In the genomic region with DNA sequence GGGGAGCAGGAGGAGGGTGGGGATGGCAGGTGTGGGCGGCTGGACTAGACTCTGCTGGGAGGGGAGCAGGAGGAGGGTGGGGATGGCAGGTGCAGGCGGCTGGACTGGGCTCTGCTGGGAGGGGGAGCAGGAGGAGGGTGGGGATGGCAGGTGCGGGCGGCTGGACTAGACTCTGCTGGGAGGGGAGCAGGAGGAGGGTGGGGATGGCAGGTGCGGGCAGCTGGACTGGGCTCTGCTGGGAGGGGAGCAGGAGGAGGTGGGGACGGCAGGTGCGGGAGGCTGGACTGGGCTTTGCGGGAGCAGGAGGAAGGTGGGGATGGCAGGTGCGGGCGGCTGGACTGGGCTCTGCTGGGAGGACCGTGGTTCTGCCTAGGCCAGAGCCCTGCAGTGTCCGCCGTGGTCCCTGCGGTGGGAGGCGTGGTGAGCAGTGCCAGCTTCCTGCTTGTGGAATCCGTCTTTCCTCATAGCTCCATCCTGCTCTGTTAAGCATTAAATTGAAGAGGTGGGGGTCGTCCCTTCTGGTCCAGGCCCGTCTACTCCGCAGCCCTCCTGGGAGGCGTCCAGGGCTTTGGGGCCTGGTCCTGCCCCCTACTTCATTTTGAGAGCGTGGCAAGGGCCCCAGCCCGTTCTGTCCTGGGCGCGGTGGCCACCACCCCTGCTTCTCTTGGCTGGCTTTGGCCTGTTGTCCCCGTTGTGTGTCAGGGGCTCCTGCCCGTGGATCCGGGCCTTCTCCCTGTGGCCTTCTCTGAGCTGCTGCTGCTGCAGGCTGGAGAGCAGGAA, we compare ENCODE assay signal across 10 cellular contexts. TPM values are rescaled to one million over a fixed set of nuclear protein-coding genes. Genes with fewer than 3 reads are reported as not detected.
DNase-seq lines count a peak whose midpoint lies in the region; ATAC-seq, FAIRE-seq and TF ChIP-seq lines count a peak whose summit lies in the region.
"Had no signal": no experiment of that assay in that cellular context is flagged by ENCODE, and none has a peak within 500 bp of the region (broad histone marks: within the 10 kb centered on the region; RNA-seq: fewer than 3 reads in every experiment).

No MANE protein-coding gene starts in this region.

- ATAC-seq in HepG2 (no peak), right lobe of liver (no peak), HG03457 (IDR thresholded peaks at IDR 0.05; ENCODE audit: unreplicated experiment) (no peak)

- H3K36me3 ChIP-seq in HepG2 (replicated peaks in 1 of 2; ENCODE audit: control insufficient read depth in 1 of 2, insufficient read depth in 2 of 2, low read length in 2 of 2) (no peaks in the 10 kb centered on the region), right lobe of liver (no peaks in the 10 kb centered on the region), NT2/D1 (ENCODE audit: insufficient read depth, insufficient read length, low read length) (peaks cover 30% of the 10 kb centered on the region), transverse colon (no peaks in the 10 kb centered on the region)
- H3K36me3 ChIP-seq: prostate gland had no signal

- no peak overlapping the region for H3K4me3 Mint-ChIP-seq in endothelial cell (ENCODE audit: unreplicated experiment)

- peak overlapping the region; percentile 36 for H3K27ac Mint-ChIP-seq in endothelial cell (ENCODE audit: unreplicated experiment)

- TF ChIP-seq POLR2A in HepG2 (IDR thresholded peaks at IDR 0.05; ENCODE audit: insufficient read depth in 1 of 2, low read depth in 2 of 2, low read length in 2 of 2) (no peak), right lobe of liver (IDR thresholded peaks at IDR 0.05) (no peak), transverse colon (IDR thresholded peaks at IDR 0.05) (no peak)

- no peak for TF ChIP-seq EP300 in HepG2 (IDR thresholded peaks at IDR 0.05; ENCODE audit: low read depth in 2 of 2, low read length in 2 of 2)
- no peak for TF ChIP-seq EP300 in HepG2 (CRISPR knock-in tag; IDR thresholded peaks at IDR 0.05; ENCODE audit: borderline replicate concordance)
- TF ChIP-seq EP300 in transverse colon (IDR thresholded peaks at IDR 0.05; ENCODE audit: low read depth): no peak

- POLR2A ChIA-PET in HepG2 (lab: Yijun Ruan, JAX): interaction anchor here (0.6 to 1.2 kb wide), 2 partner anchors 143 to 851 kb away, joined by 3 read pairs; no protein-coding TSS in a partner anchor

- in situ Hi-C loops in HepG2 (cut with HindIII; ENCODE audit: extremely low pct_ligation_motif_present, low pct_unique_long_range_greater_than_20kb) (no loop called here), transverse colon (cut with MboI; ENCODE audit: low pct_ligation_motif_present in 1 of 4, low pct_unique_long_range_greater_than_20kb in 1 of 4, low sequenced_read_pairs in 3 of 4) (no loop called here)

- H4K20me1 ChIP-seq in HepG2 (ENCODE audit: insufficient read depth, low read length): peaks cover 8% of the 10 kb centered on the region; the same call in 1 of the 2 replicates

- peaks cover 23% of the 10 kb centered on the region for H3K79me2 ChIP-seq in HepG2 (ENCODE audit: insufficient read depth, low read length)

- peak overlapping the region; percentile 33; the same call in 1 of the 2 replicates for H3K9ac ChIP-seq in HepG2 (ENCODE audit: insufficient read depth, low read depth, low read length)
- H3K9ac ChIP-seq in NT2/D1 (ENCODE audit: insufficient read length, low read depth): peak overlapping the region; percentile 25

- 38% methylated on average over 14 of the region's 27 CpGs for WGBS in HepG2 (ENCODE audit: low lambda C conversion rate)
- WGBS in right lobe of liver (ENCODE audit: insufficient coverage, low coverage, low lambda C conversion rate, missing lambda C conversion rate): 66% methylated on average over 8 of the region's 27 CpGs
- WGBS in transverse colon (ENCODE audit: low coverage in 1 of 2), 2 donors: 40 to 54% methylated on average over 1 to 25 of the region's 27 CpGs

- H3K4me2 ChIP-seq in HepG2 (ENCODE audit: low read depth, low read length): peak overlapping the region; percentile 57

- H2AFZ ChIP-seq in HepG2 (ENCODE audit: low read length): no peak overlapping the region

- FAIRE-seq in HepG2 (lab: Jason Lieb, UNC) (no peak), RCC 7860 (lab: Jason Lieb, UNC) (no peak)

- TF ChIP-seq CTCF in HepG2 (CRISPR knock-in tag; IDR thresholded peaks at IDR 0.05): no peak
- no peak for TF ChIP-seq CTCF in right lobe of liver (IDR thresholded peaks at IDR 0.05)
- no peak for TF ChIP-seq CTCF in endothelial cell (IDR thresholded peaks at IDR 0.05; ENCODE audit: unreplicated experiment)
- no peak for TF ChIP-seq CTCF in transverse colon (IDR thresholded peaks at IDR 0.05)

- intact Hi-C loops in HepG2 (cut with micrococcal nuclease; ENCODE audit: unreplicated experiment) (no loop called here), right lobe of liver (cut with DNase I) (loop anchor here in 1 of 2 donors (10.0 kb wide), 1 partner anchor 52 kb away; no protein-coding TSS in a partner anchor), transverse colon (cut with DNase I; ENCODE audit: low total_unique reads) (no loop called here)

- no peaks in the 10 kb centered on the region for H3K9me3 ChIP-seq in HepG2 (ENCODE audit: low read length)
- no peaks in the 10 kb centered on the region for H3K9me3 ChIP-seq in right lobe of liver
- H3K9me3 ChIP-seq in NT2/D1 (ENCODE audit: insufficient read depth, low read length): peaks cover 15% of the 10 kb centered on the region; the same call in 1 of the 2 replicates
- H3K9me3 ChIP-seq in transverse colon: no peaks in the 10 kb centered on the region
- H3K9me3 ChIP-seq: prostate gland had no signal

- no peak for TF ChIP-seq RAD21 in HepG2 (CRISPR knock-in tag; IDR thresholded peaks at IDR 0.05)

- H3K27ac ChIP-seq in HepG2 (ENCODE audit: extremely low read length, insufficient read depth, low read length): no peak overlapping the region
- H3K27ac ChIP-seq in right lobe of liver: no peak overlapping the region
- H3K27ac ChIP-seq in transverse colon: peak overlapping the region; percentile 88 to 94 (median 90)
- H3K27ac ChIP-seq: prostate gland had no signal

- peaks cover 9% of the 10 kb centered on the region for H3K36me3 Mint-ChIP-seq in endothelial cell (ENCODE audit: low read depth, unreplicated experiment)

- peaks cover 51% of the 10 kb centered on the region for H3K4me1 ChIP-seq in HepG2 (ENCODE audit: insufficient read depth, low read length)
- peaks cover 0 to 22% (median 4%) of the 10 kb centered on the region in 4 donors for H3K4me1 ChIP-seq in right lobe of liver
- peaks cover 40% of the 10 kb centered on the region for H3K4me1 ChIP-seq in NT2/D1 (ENCODE audit: insufficient read depth, insufficient read length)
- peaks cover 37 to 57% (median 50%) of the 10 kb centered on the region in 4 donors for H3K4me1 ChIP-seq in transverse colon

- H3K4me3 ChIP-seq in HepG2 (replicated peaks in 1 of 3; ENCODE audit: insufficient read depth in 1 of 3, low read depth in 2 of 3, low read length in 3 of 3) (peak overlapping the region in 1 of 3 experiments; percentile 45; a peak in 2 of 6 replicates), right lobe of liver (no peak overlapping the region), NT2/D1 (ENCODE audit: insufficient read length, low read depth) (no peak overlapping the region), transverse colon (peak overlapping the region in 2 of 4 donors; percentile 13 to 16)
- H3K4me3 ChIP-seq: prostate gland had no signal

- CTCF ChIA-PET in HepG2 (lab: Yijun Ruan, JAX; ENCODE audit: low intra/inter-chr PET ratio, low total read pairs): interaction anchor here (1.0 kb wide), 1 partner anchor 58 kb away, joined by 3 read pairs; no protein-coding TSS in a partner anchor

- H3K4me1 Mint-ChIP-seq in endothelial cell (ENCODE audit: unreplicated experiment): peaks cover 21% of the 10 kb centered on the region

- H3K27me3 ChIP-seq in HepG2 (ENCODE audit: control insufficient read depth in 1 of 2, insufficient read depth in 2 of 2, low read length in 2 of 2): no peaks in the 10 kb centered on the region; a peak in 1 of 5 replicates
- H3K27me3 ChIP-seq in right lobe of liver: no peaks in the 10 kb centered on the region
- H3K27me3 ChIP-seq in NT2/D1 (ENCODE audit: insufficient read depth, insufficient read length): no peaks in the 10 kb centered on the region
- H3K27me3 ChIP-seq in transverse colon: no peaks in the 10 kb centered on the region

- H3K9me3 Mint-ChIP-seq in endothelial cell (ENCODE audit: unreplicated experiment): peaks cover 4% of the 10 kb centered on the region

- peaks cover 11% of the 10 kb centered on the region for H3K27me3 Mint-ChIP-seq in endothelial cell (ENCODE audit: unreplicated experiment)
- H3K27me3 Mint-ChIP-seq: CD4-positive, CD25-positive, alpha-beta regulatory T cell had no signal

- DNase-seq in HepG2 (ENCODE audit: low spot score) (no peak), right lobe of liver (no peak), NT2/D1 (ENCODE audit: low read depth, low spot score) (no peak), endothelial cell (ENCODE audit: low spot score) (no peak), transverse colon (peak; percentile 64), D341Med (ENCODE audit: low spot score) (no peak), RCC 7860 (ENCODE audit: low spot score) (no peak)

- no TSS peak for BruUV-seq in HepG2 (replicated peaks; lab: Mats Ljungman, UMichigan)

RNA-seq across cellular contexts. Expression of a gene that starts 4.7 kb away (rescaled TPM):
- total RNA-seq in HepG2 (2016; rRNA removed; fragmentation: Illumina TruSeq; extraction: Trizol) (3.4 and 15.2 TPM in 2 replicates), right lobe of liver (10 to 100 TPM; 11.8 to 39.8 (median 26.5) TPM), endothelial cell (ENCODE audit: unreplicated experiment) (75.2 TPM), transverse colon (100 to 1,000 TPM; 149 to 367 (median 242) TPM)
- 6.9 and 7.1 TPM in 2 replicates for total RNA-seq in HepG2 (2016; cell fraction: cytosol; rRNA removed; fragmentation: Illumina TruSeq; extraction: Trizol; ENCODE audit: low read depth)
- 2.9 and 18.4 TPM in 2 replicates for total RNA-seq in HepG2 (2016; cell fraction: insoluble cytoplasmic fraction; rRNA removed; fragmentation: Illumina TruSeq; extraction: Trizol)
- 7.4 and 8.6 TPM in 2 replicates for total RNA-seq in HepG2 (2016; cell fraction: membrane; rRNA removed; fragmentation: Illumina TruSeq; extraction: Trizol)
- 23.4 and 26.4 TPM in 2 replicates for total RNA-seq in HepG2 (2016; cell fraction: nucleus; rRNA removed; fragmentation: Illumina TruSeq; extraction: Trizol)
- polyA plus RNA-seq in HepG2 (2011; rRNA removed): 14.9 and 20.5 TPM in 2 replicates
- polyA plus RNA-seq in HepG2 (2011; cell fraction: cytosol; rRNA removed): 6.0 and 9.1 TPM in 2 replicates
- 268 and 341 TPM in 2 replicates for polyA plus RNA-seq in HepG2 (2011; cell fraction: nucleus; rRNA removed)
- polyA plus RNA-seq in HepG2 (2012): 23.1 and 25.3 TPM in 2 replicates
- 1.2 and 1.3 TPM in 2 replicates for polyA plus RNA-seq in HepG2 (2016; cell fraction: cytosol; fragmentation: Illumina TruSeq; extraction: Trizol; ENCODE audit: low read depth)
- polyA plus RNA-seq in HepG2 (2016; cell fraction: insoluble cytoplasmic fraction; fragmentation: Illumina TruSeq; extraction: Trizol; ENCODE audit: low read depth): 3.0 and 4.0 TPM in 2 replicates
- polyA plus RNA-seq in HepG2 (2016; cell fraction: membrane; fragmentation: Illumina TruSeq; extraction: Trizol; ENCODE audit: low read depth): 2.8 and 3.3 TPM in 2 replicates
- 101 and 111 TPM in 2 replicates for polyA plus RNA-seq in HepG2 (2016; cell fraction: nucleus; fragmentation: Illumina TruSeq; extraction: Trizol; ENCODE audit: insufficient read depth, low read depth)
- 14.4 and 27.8 TPM in 2 replicates for polyA minus RNA-seq in HepG2 (2011; rRNA and poly(A)+ RNA removed; ENCODE audit: low replicate concordance)
- polyA minus RNA-seq in HepG2 (2011; cell fraction: cytosol; rRNA and poly(A)+ RNA removed): 5.8 and 11.0 TPM in 2 replicates
- 17.9 and 24.7 TPM in 2 replicates for polyA minus RNA-seq in HepG2 (2011; cell fraction: nucleus; rRNA and poly(A)+ RNA removed)

RNA-seq across cellular contexts. Expression of a gene that starts 4.8 kb away (rescaled TPM):
- total RNA-seq in HepG2 (2016; rRNA removed; fragmentation: Illumina TruSeq; extraction: Trizol): 140 and 152 TPM in 2 replicates
- total RNA-seq in HepG2 (2016; cell fraction: cytosol; rRNA removed; fragmentation: Illumina TruSeq; extraction: Trizol; ENCODE audit: low read depth): 44.1 and 45.1 TPM in 2 replicates
- 149 and 168 TPM in 2 replicates for total RNA-seq in HepG2 (2016; cell fraction: insoluble cytoplasmic fraction; rRNA removed; fragmentation: Illumina TruSeq; extraction: Trizol)
- total RNA-seq in HepG2 (2016; cell fraction: membrane; rRNA removed; fragmentation: Illumina TruSeq; extraction: Trizol): 74.4 and 75.3 TPM in 2 replicates
- total RNA-seq in HepG2 (2016; cell fraction: nucleus; rRNA removed; fragmentation: Illumina TruSeq; extraction: Trizol): 48.6 and 65.2 TPM in 2 replicates
- 197 and 205 TPM in 2 replicates for polyA plus RNA-seq in HepG2 (2011; rRNA removed)
- 474 and 745 TPM in 2 replicates for polyA plus RNA-seq in HepG2 (2011; cell fraction: cytosol; rRNA removed)
- polyA plus RNA-seq in HepG2 (2011; cell fraction: nucleus; rRNA removed): 183 and 205 TPM in 2 replicates
- polyA plus RNA-seq in HepG2 (2012): 107 and 132 TPM in 2 replicates
- 60.8 and 62.0 TPM in 2 replicates for polyA plus RNA-seq in HepG2 (2016; cell fraction: cytosol; fragmentation: Illumina TruSeq; extraction: Trizol; ENCODE audit: low read depth)
- polyA plus RNA-seq in HepG2 (2016; cell fraction: insoluble cytoplasmic fraction; fragmentation: Illumina TruSeq; extraction: Trizol; ENCODE audit: low read depth): 210 and 243 TPM in 2 replicates
- polyA plus RNA-seq in HepG2 (2016; cell fraction: membrane; fragmentation: Illumina TruSeq; extraction: Trizol; ENCODE audit: low read depth): 91.7 and 96.1 TPM in 2 replicates
- polyA plus RNA-seq in HepG2 (2016; cell fraction: nucleus; fragmentation: Illumina TruSeq; extraction: Trizol; ENCODE audit: insufficient read depth, low read depth): 132 and 138 TPM in 2 replicates
- polyA minus RNA-seq in HepG2 (2011; rRNA and poly(A)+ RNA removed; ENCODE audit: low replicate concordance): 42.2 and 52.7 TPM in 2 replicates
- polyA minus RNA-seq in HepG2 (2011; cell fraction: cytosol; rRNA and poly(A)+ RNA removed): 19.9 and 26.7 TPM in 2 replicates
- polyA minus RNA-seq in HepG2 (2011; cell fraction: nucleus; rRNA and poly(A)+ RNA removed): 24.1 and 27.4 TPM in 2 replicates
- 10 to 100 TPM; 22.4 to 64.2 (median 28.2) TPM for total RNA-seq in right lobe of liver
- total RNA-seq in endothelial cell (ENCODE audit: unreplicated experiment): 108 TPM
- total RNA-seq in transverse colon: 100 to 1,000 TPM in 3 of 4 donors, 10 to 100 TPM in 1; 62.9 to 151 (median 132) TPM

RNA-seq across cellular contexts. Expression of a gene that starts 25.3 kb away (rescaled TPM):
- total RNA-seq in HepG2 (2016; rRNA removed; fragmentation: Illumina TruSeq; extraction: Trizol) (not detected in 2 replicates), right lobe of liver (not detected), endothelial cell (ENCODE audit: unreplicated experiment) (not detected), transverse colon (1 to 10 TPM in 1 of 4 donors, under 1 TPM in 2, not detected in 1; 0.27 to 1.5 (median 0.64) TPM)
- total RNA-seq in HepG2 (2016; cell fraction: cytosol; rRNA removed; fragmentation: Illumina TruSeq; extraction: Trizol; ENCODE audit: low read depth): not detected in 2 replicates
- not detected in 2 replicates for total RNA-seq in HepG2 (2016; cell fraction: insoluble cytoplasmic fraction; rRNA removed; fragmentation: Illumina TruSeq; extraction: Trizol)
- not detected in 2 replicates for total RNA-seq in HepG2 (2016; cell fraction: membrane; rRNA removed; fragmentation: Illumina TruSeq; extraction: Trizol)
- not detected in 2 replicates for total RNA-seq in HepG2 (2016; cell fraction: nucleus; rRNA removed; fragmentation: Illumina TruSeq; extraction: Trizol)
- polyA plus RNA-seq in HepG2 (2011; rRNA removed): not detected in 2 replicates
- not detected in 2 replicates for polyA plus RNA-seq in HepG2 (2011; cell fraction: cytosol; rRNA removed)
- polyA plus RNA-seq in HepG2 (2011; cell fraction: nucleus; rRNA removed): not detected in 2 replicates
- polyA plus RNA-seq in HepG2 (2012): not detected in 2 replicates
- polyA plus RNA-seq in HepG2 (2016; cell fraction: cytosol; fragmentation: Illumina TruSeq; extraction: Trizol; ENCODE audit: low read depth): not detected in 2 replicates
- not detected in 2 replicates for polyA plus RNA-seq in HepG2 (2016; cell fraction: insoluble cytoplasmic fraction; fragmentation: Illumina TruSeq; extraction: Trizol; ENCODE audit: low read depth)
- polyA plus RNA-seq in HepG2 (2016; cell fraction: membrane; fragmentation: Illumina TruSeq; extraction: Trizol; ENCODE audit: low read depth): not detected in 2 replicates
- polyA plus RNA-seq in HepG2 (2016; cell fraction: nucleus; fragmentation: Illumina TruSeq; extraction: Trizol; ENCODE audit: insufficient read depth, low read depth): not detected in 2 replicates
- polyA minus RNA-seq in HepG2 (2011; rRNA and poly(A)+ RNA removed; ENCODE audit: low replicate concordance): not detected in 2 replicates
- not detected in 2 replicates for polyA minus RNA-seq in HepG2 (2011; cell fraction: cytosol; rRNA and poly(A)+ RNA removed)
- polyA minus RNA-seq in HepG2 (2011; cell fraction: nucleus; rRNA and poly(A)+ RNA removed): not detected in 2 replicates

RNA-seq across cellular contexts. Expression of a gene that starts 26.8 kb away (rescaled TPM):
- total RNA-seq in HepG2 (2016; rRNA removed; fragmentation: Illumina TruSeq; extraction: Trizol): 1.4 and 2.5 TPM in 2 replicates
- total RNA-seq in HepG2 (2016; cell fraction: cytosol; rRNA removed; fragmentation: Illumina TruSeq; extraction: Trizol; ENCODE audit: low read depth): 0.62 and 1.7 TPM in 2 replicates
- 1.4 and 2.0 TPM in 2 replicates for total RNA-seq in HepG2 (2016; cell fraction: insoluble cytoplasmic fraction; rRNA removed; fragmentation: Illumina TruSeq; extraction: Trizol)
- 0.99 and 1.0 TPM in 2 replicates for total RNA-seq in HepG2 (2016; cell fraction: membrane; rRNA removed; fragmentation: Illumina TruSeq; extraction: Trizol)
- total RNA-seq in HepG2 (2016; cell fraction: nucleus; rRNA removed; fragmentation: Illumina TruSeq; extraction: Trizol): 0.81 and 3.7 TPM in 2 replicates
- 5.2 and 11.1 TPM in 2 replicates for polyA plus RNA-seq in HepG2 (2011; rRNA removed)
- polyA plus RNA-seq in HepG2 (2011; cell fraction: cytosol; rRNA removed): 2.1 and 2.3 TPM in 2 replicates
- 54.9 and 71.6 TPM in 2 replicates for polyA plus RNA-seq in HepG2 (2011; cell fraction: nucleus; rRNA removed)
- polyA plus RNA-seq in HepG2 (2012): 5.1 and 14.1 TPM in 2 replicates
- 0.45 and 0.55 TPM in 2 replicates for polyA plus RNA-seq in HepG2 (2016; cell fraction: cytosol; fragmentation: Illumina TruSeq; extraction: Trizol; ENCODE audit: low read depth)
- polyA plus RNA-seq in HepG2 (2016; cell fraction: insoluble cytoplasmic fraction; fragmentation: Illumina TruSeq; extraction: Trizol; ENCODE audit: low read depth): 1.1 and 1.2 TPM in 2 replicates
- polyA plus RNA-seq in HepG2 (2016; cell fraction: membrane; fragmentation: Illumina TruSeq; extraction: Trizol; ENCODE audit: low read depth): 0.57 and 0.72 TPM in 2 replicates
- 3.4 and 5.2 TPM in 2 replicates for polyA plus RNA-seq in HepG2 (2016; cell fraction: nucleus; fragmentation: Illumina TruSeq; extraction: Trizol; ENCODE audit: insufficient read depth, low read depth)
- 4.8 TPM in 1 of 2 replicates, not detected in the other for polyA minus RNA-seq in HepG2 (2011; rRNA and poly(A)+ RNA removed; ENCODE audit: low replicate concordance)
- 1.7 and 2.6 TPM in 2 replicates for polyA minus RNA-seq in HepG2 (2011; cell fraction: cytosol; rRNA and poly(A)+ RNA removed)
- polyA minus RNA-seq in HepG2 (2011; cell fraction: nucleus; rRNA and poly(A)+ RNA removed): 10.8 and 12.4 TPM in 2 replicates
- 1 to 10 TPM in 3 of 6 experiments, under 1 TPM in 3; 0.12 to 6.7 (median 2.9) TPM for total RNA-seq in right lobe of liver
- total RNA-seq in endothelial cell (ENCODE audit: unreplicated experiment): not detected
- total RNA-seq in transverse colon: under 1 TPM in 1 of 4 donors, not detected in 3; 0.27 TPM
- polyA plus RNA-seq: CD4-positive, CD25-positive, alpha-beta regulatory T cell had no signal

RNA-seq across cellular contexts. Expression of a gene that starts 51.2 kb away (rescaled TPM):
- total RNA-seq in HepG2 (2016; rRNA removed; fragmentation: Illumina TruSeq; extraction: Trizol) (not detected in 2 replicates), right lobe of liver (under 1 TPM; 0.07 to 0.49 (median 0.36) TPM), endothelial cell (ENCODE audit: unreplicated experiment) (0.97 TPM), transverse colon (1 to 10 TPM in 2 of 4 donors, under 1 TPM in 1, not detected in 1; 0.27 to 1.1 (median 1.1) TPM)
- not detected in 2 replicates for total RNA-seq in HepG2 (2016; cell fraction: cytosol; rRNA removed; fragmentation: Illumina TruSeq; extraction: Trizol; ENCODE audit: low read depth)
- not detected in 2 replicates for total RNA-seq in HepG2 (2016; cell fraction: insoluble cytoplasmic fraction; rRNA removed; fragmentation: Illumina TruSeq; extraction: Trizol)
- total RNA-seq in HepG2 (2016; cell fraction: membrane; rRNA removed; fragmentation: Illumina TruSeq; extraction: Trizol): not detected in 2 replicates
- total RNA-seq in HepG2 (2016; cell fraction: nucleus; rRNA removed; fragmentation: Illumina TruSeq; extraction: Trizol): not detected in 2 replicates
- not detected in 2 replicates for polyA plus RNA-seq in HepG2 (2011; rRNA removed)
- polyA plus RNA-seq in HepG2 (2011; cell fraction: cytosol; rRNA removed): not detected in 2 replicates
- not detected in 2 replicates for polyA plus RNA-seq in HepG2 (2011; cell fraction: nucleus; rRNA removed)
- not detected in 2 replicates for polyA plus RNA-seq in HepG2 (2012)
- not detected in 2 replicates for polyA plus RNA-seq in HepG2 (2016; cell fraction: cytosol; fragmentation: Illumina TruSeq; extraction: Trizol; ENCODE audit: low read depth)
- polyA plus RNA-seq in HepG2 (2016; cell fraction: insoluble cytoplasmic fraction; fragmentation: Illumina TruSeq; extraction: Trizol; ENCODE audit: low read depth): not detected in 2 replicates
- polyA plus RNA-seq in HepG2 (2016; cell fraction: membrane; fragmentation: Illumina TruSeq; extraction: Trizol; ENCODE audit: low read depth): not detected in 2 replicates
- not detected in 2 replicates for polyA plus RNA-seq in HepG2 (2016; cell fraction: nucleus; fragmentation: Illumina TruSeq; extraction: Trizol; ENCODE audit: insufficient read depth, low read depth)
- not detected in 2 replicates for polyA minus RNA-seq in HepG2 (2011; rRNA and poly(A)+ RNA removed; ENCODE audit: low replicate concordance)
- not detected in 2 replicates for polyA minus RNA-seq in HepG2 (2011; cell fraction: cytosol; rRNA and poly(A)+ RNA removed)
- not detected in 2 replicates for polyA minus RNA-seq in HepG2 (2011; cell fraction: nucleus; rRNA and poly(A)+ RNA removed)
- total RNA-seq: CD4-positive, CD25-positive, alpha-beta regulatory T cell had no signal

Comparison
In these comparisons a context has a peak if more than half of its experiments do, and no peak if none do; other contexts are left out.
1. H3K27ac ChIP-seq: peak in transverse colon (4 of 4); none in HepG2 (single experiment) and right lobe of liver (0 of 3).